Comparison of ENCODE assay signal across 19 cellular contexts in genomic region chr19:10575011-10575716, GRCh38. TPM values are rescaled to one million over a fixed set of nuclear protein-coding genes. Genes with fewer than 3 reads are reported as not detected.
DNase-seq lines count a peak whose midpoint lies in the region; ATAC-seq and TF ChIP-seq lines count a peak whose summit lies in the region.
"Had no signal": no experiment of that assay in that cellular context is flagged by ENCODE, and none has a peak within 500 bp of the region (broad histone marks: within the 10 kb centered on the region; RNA-seq: fewer than 3 reads in every experiment).

No MANE protein-coding gene starts in this region.

- intact Hi-C loops in activated CD8-positive, alpha-beta T cell treated with anti-CD3 and anti-CD28 coated beads for 36 hours (cut with micrococcal nuclease): no loop called here
- intact Hi-C loops in PC-3 (cut with micrococcal nuclease): no loop called here

- H2AFZ ChIP-seq in PC-3 (ENCODE audit: low read length): no peak overlapping the region

- no peak overlapping the region for H3K4me2 ChIP-seq in PC-3 (ENCODE audit: low read length)

- no peak overlapping the region for H3K27ac ChIP-seq in PC-3 (ENCODE audit: low read length)
- H3K27ac ChIP-seq: Peyer's patch, SJCRH30 had no signal

- no peak for TF ChIP-seq CTCF in activated CD8-positive, alpha-beta T cell treated with anti-CD3 and anti-CD28 coated beads for 36 hours (IDR thresholded peaks at IDR 0.05)
- TF ChIP-seq CTCF in WTC11 (IDR thresholded peaks at IDR 0.05) (no peak), PC-3 (conservative IDR thresholded peaks at IDR 0.05; ENCODE audit: low read depth, low read length) (no peak)

- no peaks in the 10 kb centered on the region for H3F3A ChIP-seq in PC-3 (ENCODE audit: low read length, unreplicated experiment)

- no peak overlapping the region for H3K4me3 ChIP-seq in PC-3 (ENCODE audit: low read length)
- H3K4me3 ChIP-seq: Peyer's patch, SJCRH30 had no signal

- CTCF ChIA-PET in activated CD8-positive, alpha-beta T cell treated with anti-CD3 and anti-CD28 coated beads, Interleukin-2, amount 10 ng/mL, durations not matched to agents 7 days and 5 days (lab: Charles Lee): interaction anchor here (1.1 to 2.8 kb wide), 5 partner anchors 34 to 172 kb away, joined by 3 to 12 read pairs (median 5); partner anchors contain the start of gene CDC37
- CTCF ChIA-PET in activated CD8-positive, alpha-beta T cell treated with anti-CD3 and anti-CD28 coated beads for 36 hours (lab: Charles Lee): interaction anchor here (0.6 to 2.5 kb wide), 3 partner anchors 10 to 70 kb away, joined by 3 to 15 read pairs (median 5); no protein-coding TSS in a partner anchor
- CTCF ChIA-PET in WTC11 (lab: Charles Lee): interaction anchor here (1.0 kb wide), 1 partner anchor 69 kb away, joined by 6 read pairs; no protein-coding TSS in a partner anchor
- CTCF ChIA-PET in PC-3 (lab: Charles Lee): interaction anchor here (0.5 kb wide), 1 partner anchor 33 kb away, joined by 6 read pairs; no protein-coding TSS in a partner anchor

- H3K9me3 Mint-ChIP-seq in activated CD8-positive, alpha-beta T cell treated with anti-CD3 and anti-CD28 coated beads, Interleukin-2, amount 10 ng/mL, durations not matched to agents 7 days and 5 days (ENCODE audit: insufficient read depth): no peaks in the 10 kb centered on the region
- H3K9me3 Mint-ChIP-seq in activated CD8-positive, alpha-beta T cell treated with anti-CD3 and anti-CD28 coated beads for 36 hours: no peaks in the 10 kb centered on the region
- no peaks in the 10 kb centered on the region for H3K9me3 Mint-ChIP-seq in WTC11
- H3K9me3 Mint-ChIP-seq: H9, IgD-negative memory B cell, T-cell had no signal

- H3K4me3 Mint-ChIP-seq in activated CD8-positive, alpha-beta T cell treated with anti-CD3 and anti-CD28 coated beads, Interleukin-2, amount 10 ng/mL, durations not matched to agents 7 days and 5 days: no peak overlapping the region
- no peak overlapping the region for H3K4me3 Mint-ChIP-seq in activated CD8-positive, alpha-beta T cell treated with anti-CD3 and anti-CD28 coated beads for 36 hours
- no peak overlapping the region for H3K4me3 Mint-ChIP-seq in WTC11
- H3K4me3 Mint-ChIP-seq: H9, T-cell had no signal

- peaks cover 32% of the 10 kb centered on the region for H3K4me1 Mint-ChIP-seq in activated CD8-positive, alpha-beta T cell treated with anti-CD3 and anti-CD28 coated beads, Interleukin-2, amount 10 ng/mL, durations not matched to agents 7 days and 5 days (ENCODE audit: low read depth)
- peaks cover 6% of the 10 kb centered on the region for H3K4me1 Mint-ChIP-seq in activated CD8-positive, alpha-beta T cell treated with anti-CD3 and anti-CD28 coated beads for 36 hours (ENCODE audit: low read depth)
- peaks cover 3% of the 10 kb centered on the region; the same call in 1 of the 2 replicates for H3K4me1 Mint-ChIP-seq in WTC11

- ATAC-seq in activated CD8-positive, alpha-beta T cell treated with anti-CD3 and anti-CD28 coated beads, Interleukin-2, amount 10 ng/mL, durations not matched to agents 7 days and 5 days: no peak
- ATAC-seq in activated CD8-positive, alpha-beta T cell treated with anti-CD3 and anti-CD28 coated beads for 36 hours: no peak
- ATAC-seq in WTC11 (no peak), PC-3 (no peak)
- ATAC-seq: T-cell had no signal

- no TSS peak for BruUV-seq in PC-3 (replicated peaks; lab: Mats Ljungman, UMichigan)

- H3K9me2 ChIP-seq in PC-3 (replicated peaks; ENCODE audit: low read length): no peaks in the 10 kb centered on the region

- peak; percentile 34 for DNase-seq in activated CD8-positive, alpha-beta T cell treated with anti-CD3 and anti-CD28 coated beads, Interleukin-2, amount 10 ng/mL, durations not matched to agents 7 days and 5 days
- DNase-seq in activated CD8-positive, alpha-beta T cell treated with anti-CD3 and anti-CD28 coated beads for 36 hours: no peak
- DNase-seq in WTC11 (ENCODE audit: low spot score): no peak
- no peak for DNase-seq in AG08395 (ENCODE audit: low spot score)
- DNase-seq in PC-3: no peak
- DNase-seq: DND-41, H9, Karpas-422, MV-4-11, NCI-H1105 treated with DMSO at 0.1 percent for 48 hours, NCI-H2029 treated with DMSO at 0.1 percent for 48 hours, NCI-H226, NCI-H510A treated with DMSO at 0.1 percent for 48 hours, NCI-H748 treated with DMSO at 0.1 percent for 48 hours, Peyer's patch, SJCRH30, T-cell had no signal

- no peaks in the 10 kb centered on the region for H3K79me2 ChIP-seq in PC-3 (ENCODE audit: low read length)

- no peaks in the 10 kb centered on the region for H3K36me3 Mint-ChIP-seq in activated CD8-positive, alpha-beta T cell treated with anti-CD3 and anti-CD28 coated beads, Interleukin-2, amount 10 ng/mL, durations not matched to agents 7 days and 5 days (ENCODE audit: low read depth)
- H3K36me3 Mint-ChIP-seq in activated CD8-positive, alpha-beta T cell treated with anti-CD3 and anti-CD28 coated beads for 36 hours (ENCODE audit: low read depth): no peaks in the 10 kb centered on the region
- H3K36me3 Mint-ChIP-seq in WTC11: peaks cover 37% of the 10 kb centered on the region
- H3K36me3 Mint-ChIP-seq: CD4-positive, CD25-positive, alpha-beta regulatory T cell; IgD-negative memory B cell; T-cell had no signal

- no peaks in the 10 kb centered on the region for H3K4me1 ChIP-seq in PC-3 (ENCODE audit: insufficient read depth, low read length)
- H3K4me1 ChIP-seq: Peyer's patch, SJCRH30 had no signal

- H3K9ac ChIP-seq in PC-3 (ENCODE audit: low read length): no peak overlapping the region

- POLR2A ChIA-PET in activated CD8-positive, alpha-beta T cell treated with anti-CD3 and anti-CD28 coated beads, Interleukin-2, amount 10 ng/mL, durations not matched to agents 7 days and 5 days (lab: Charles Lee): interaction anchor here (0.7 to 1.5 kb wide), 2 partner anchors 77 to 126 kb away, joined by 3 read pairs; partner anchors contain the start of gene QTRT1
- POLR2A ChIA-PET in activated CD8-positive, alpha-beta T cell treated with anti-CD3 and anti-CD28 coated beads for 36 hours (lab: Charles Lee): interaction anchor here (0.9 kb wide), 1 partner anchor 8 kb away, joined by 3 read pairs; no protein-coding TSS in a partner anchor
- POLR2A ChIA-PET in WTC11 (lab: Charles Lee): interaction anchor here (0.7 kb wide), 1 partner anchor 127 kb away, joined by 3 read pairs; no protein-coding TSS in a partner anchor
- POLR2A ChIA-PET in PC-3 (lab: Charles Lee; ENCODE audit: unreplicated experiment): no interaction called here

- H3K27ac Mint-ChIP-seq in activated CD8-positive, alpha-beta T cell treated with anti-CD3 and anti-CD28 coated beads, Interleukin-2, amount 10 ng/mL, durations not matched to agents 7 days and 5 days: peak overlapping the region; percentile 70
- H3K27ac Mint-ChIP-seq in activated CD8-positive, alpha-beta T cell treated with anti-CD3 and anti-CD28 coated beads for 36 hours: no peak overlapping the region
- no peak overlapping the region for H3K27ac Mint-ChIP-seq in WTC11
- H3K27ac Mint-ChIP-seq: CD4-positive, CD25-positive, alpha-beta regulatory T cell; T-cell had no signal

- H4K20me1 ChIP-seq in PC-3 (ENCODE audit: low read length): no peaks in the 10 kb centered on the region

- H3K9me3 ChIP-seq in PC-3 (ENCODE audit: low read length): no peaks in the 10 kb centered on the region
- H3K9me3 ChIP-seq: Peyer's patch, SJCRH30 had no signal

- H3K36me3 ChIP-seq in PC-3 (ENCODE audit: low read depth, low read length): no peaks in the 10 kb centered on the region
- H3K36me3 ChIP-seq: SJCRH30 had no signal

- no peaks in the 10 kb centered on the region for H3K27me3 Mint-ChIP-seq in activated CD8-positive, alpha-beta T cell treated with anti-CD3 and anti-CD28 coated beads, Interleukin-2, amount 10 ng/mL, durations not matched to agents 7 days and 5 days (ENCODE audit: low read depth)
- H3K27me3 Mint-ChIP-seq in activated CD8-positive, alpha-beta T cell treated with anti-CD3 and anti-CD28 coated beads for 36 hours: no peaks in the 10 kb centered on the region
- H3K27me3 Mint-ChIP-seq in WTC11 (ENCODE audit: low read depth): no peaks in the 10 kb centered on the region
- H3K27me3 Mint-ChIP-seq: T-cell had no signal

- H3K27me3 ChIP-seq in PC-3 (ENCODE audit: low read length): no peaks in the 10 kb centered on the region
- H3K27me3 ChIP-seq: Peyer's patch, SJCRH30 had no signal

TF ChIP-seq in WTC11, 78 proteins besides CTCF, POLR2A, EP300 and RAD21:
- TF ChIP-seq CREM (CRISPR knock-in tag; IDR thresholded peaks at IDR 0.05): no peak
- peak; percentile 56; the same call in 1 of the 2 replicates for TF ChIP-seq ZNF121 (CRISPR knock-in tag; IDR thresholded peaks at IDR 0.05)

RNA-seq across cellular contexts. Expression of gene CDKN2D, which starts 6.4 kb away (rescaled TPM):
- total RNA-seq in activated CD8-positive, alpha-beta T cell treated with anti-CD3 and anti-CD28 coated beads, Interleukin-2, amount 10 ng/mL, durations not matched to agents 7 days and 5 days: 10 to 100 TPM; 86.0 to 88.7 TPM
- 10 to 100 TPM; 62.1 to 67.1 TPM for total RNA-seq in activated CD8-positive, alpha-beta T cell treated with anti-CD3 and anti-CD28 coated beads for 36 hours
- 2.1 to 3.3 TPM (median 2.5 TPM) in 3 replicates for total RNA-seq in WTC11 (2021)
- 17.1 and 22.5 TPM in 2 replicates for total RNA-seq in PC-3 (2014; rRNA removed)

RNA-seq across cellular contexts. Expression of gene KRI1, which starts 9.4 kb away (rescaled TPM):
- 10 to 100 TPM; 64.0 to 72.8 TPM for total RNA-seq in activated CD8-positive, alpha-beta T cell treated with anti-CD3 and anti-CD28 coated beads, Interleukin-2, amount 10 ng/mL, durations not matched to agents 7 days and 5 days
- total RNA-seq in activated CD8-positive, alpha-beta T cell treated with anti-CD3 and anti-CD28 coated beads for 36 hours: 10 to 100 TPM; 50.0 to 58.3 TPM
- total RNA-seq in WTC11 (2021): 43.6 to 50.9 TPM (median 49.3 TPM) in 3 replicates
- 52.9 and 72.6 TPM in 2 replicates for total RNA-seq in PC-3 (2014; rRNA removed)

RNA-seq across cellular contexts. Expression of gene AP1M2, which starts 11.9 kb away (rescaled TPM):
- total RNA-seq in activated CD8-positive, alpha-beta T cell treated with anti-CD3 and anti-CD28 coated beads, Interleukin-2, amount 10 ng/mL, durations not matched to agents 7 days and 5 days: not detected
- not detected for total RNA-seq in activated CD8-positive, alpha-beta T cell treated with anti-CD3 and anti-CD28 coated beads for 36 hours
- total RNA-seq in WTC11 (2021) (127 to 176 TPM (median 174 TPM) in 3 replicates), PC-3 (2014; rRNA removed) (43.9 and 50.0 TPM in 2 replicates)
- total RNA-seq: CD4-positive, CD25-positive, alpha-beta regulatory T cell had no signal

RNA-seq across cellular contexts. Expression of gene ATG4D, which starts 31.5 kb away (rescaled TPM):
- 10 to 100 TPM; 46.1 to 46.9 TPM for total RNA-seq in activated CD8-positive, alpha-beta T cell treated with anti-CD3 and anti-CD28 coated beads, Interleukin-2, amount 10 ng/mL, durations not matched to agents 7 days and 5 days
- total RNA-seq in activated CD8-positive, alpha-beta T cell treated with anti-CD3 and anti-CD28 coated beads for 36 hours: 10 to 100 TPM; 21.7 to 22.5 TPM
- total RNA-seq in WTC11 (2021) (50.3 to 59.4 TPM (median 53.8 TPM) in 3 replicates), PC-3 (2014; rRNA removed) (53.2 and 65.9 TPM in 2 replicates)

RNA-seq across cellular contexts. Expression of gene SLC44A2, which starts 50.2 kb away (rescaled TPM):
- total RNA-seq in activated CD8-positive, alpha-beta T cell treated with anti-CD3 and anti-CD28 coated beads, Interleukin-2, amount 10 ng/mL, durations not matched to agents 7 days and 5 days: 100 to 1,000 TPM; 112 to 121 TPM
- total RNA-seq in activated CD8-positive, alpha-beta T cell treated with anti-CD3 and anti-CD28 coated beads for 36 hours: 10 to 100 TPM; 66.0 to 71.4 TPM
- total RNA-seq in WTC11 (2021): 102 to 111 TPM (median 109 TPM) in 3 replicates
- 63.9 and 87.3 TPM in 2 replicates for total RNA-seq in PC-3 (2014; rRNA removed)

Comparison
In these comparisons a context has a peak if more than half of its experiments do, and no peak if none do; other contexts are left out.
1. RNA of gene AP1M2, which starts 11.9 kb away (total RNA-seq): 127 to 176 TPM in WTC11 and 43.9 to 50.0 TPM in PC-3; not detected in activated CD8-positive, alpha-beta T cell treated with anti-CD3 and anti-CD28 coated beads, Interleukin-2, amount 10 ng/mL, durations not matched to agents 7 days and 5 days and not detected in activated CD8-positive, alpha-beta T cell treated with anti-CD3 and anti-CD28 coated beads for 36 hours; every median in the first group is over 10 times any median in the second.